In the genomic region with DNA sequence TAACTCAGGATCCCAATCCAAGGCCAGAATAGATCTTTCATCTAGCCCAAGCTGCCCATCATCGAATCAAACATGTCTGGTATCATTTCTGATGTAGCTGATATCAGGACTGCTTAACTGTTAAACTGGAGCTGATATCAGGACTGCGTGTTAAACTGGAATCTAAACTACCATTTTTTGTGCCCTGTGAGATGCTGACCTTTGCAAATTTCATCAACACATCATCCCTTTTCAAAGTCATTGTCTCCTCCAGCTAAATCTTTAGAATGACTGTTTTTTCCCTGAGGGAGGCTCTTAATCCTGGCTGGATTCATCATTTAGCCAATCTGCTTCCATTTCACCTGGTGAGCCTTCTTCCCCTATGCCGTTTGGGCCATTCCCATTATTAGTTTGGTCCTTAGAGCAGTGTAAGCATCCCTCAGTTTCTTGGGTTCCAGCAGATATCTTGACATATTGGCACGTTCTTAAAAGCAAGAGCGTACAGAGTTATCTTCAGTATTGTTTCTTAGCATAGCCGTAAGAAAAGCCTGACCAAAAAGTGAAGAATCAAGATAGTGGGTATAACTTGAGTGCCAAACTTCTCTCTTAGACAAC, we compare ENCODE assay signal across 28 cellular contexts.
"Had no signal": no experiment of that assay in that cellular context is flagged by ENCODE, and none has a peak within 500 bp of the region (broad histone marks: within the 10 kb centered on the region; RNA-seq: fewer than 3 reads in every experiment).

No MANE protein-coding gene starts in this region.

- DNase-seq: activated CD4-positive, alpha-beta memory T cell treated with anti-CD3 and anti-CD28 coated beads, Interleukin-2, amount 10 ng/mL, durations not matched to agents 7 days and 5 days; activated CD4-positive, alpha-beta T cell treated with anti-CD3 and anti-CD28 coated beads for 1 hour; activated CD4-positive, alpha-beta T cell treated with anti-CD3 and anti-CD28 coated beads for 4 hours; activated CD4-positive, alpha-beta T cell treated with anti-CD3 and anti-CD28 coated beads, Interleukin-2, amount 10 ng/mL, durations not matched to agents 7 days and 5 days; activated CD4-positive, alpha-beta T cell treated with anti-CD3 and anti-CD28 coated beads, Interleukin-2, amount 50 U/mL, for 4 hours; activated CD8-positive, alpha-beta memory T cell treated with anti-CD3 and anti-CD28 coated beads, Interleukin-2, amount 50 U/mL, for 48 hours; activated gamma-delta T cell; activated naive CD4-positive, alpha-beta T cell; activated naive CD4-positive, alpha-beta T cell treated with anti-CD3 and anti-CD28 coated beads, Interleukin-2, amount 10 ng/mL, durations not matched to agents 7 days and 5 days; activated naive CD8-positive, alpha-beta T cell treated with anti-CD3 and anti-CD28 coated beads, Interleukin-2, amount 10 ng/mL, durations not matched to agents 7 days and 5 days; activated T-cell treated with anti-CD3 and anti-CD28 coated beads for 4 hours; activated T-cell treated with anti-CD3 and anti-CD28 coated beads, Interleukin-2, amount 50 U/mL, for 24 hours; activated T-cell treated with anti-CD3 and anti-CD28 coated beads, Interleukin-2, amount 50 U/mL, for 72 hours; central memory CD4-positive, alpha-beta T cell; cerebellar nuclear complex; colonic mucosa; effector CD8-positive, alpha-beta T cell; esophagus squamous epithelium; foreskin melanocyte; head of caudate nucleus; T1000 had no signal

- H3K9me3 ChIP-seq: ascending aorta, breast epithelium, colonic mucosa, esophagus squamous epithelium had no signal

- H3K4me1 ChIP-seq: ascending aorta, breast epithelium, colonic mucosa had no signal

- H3K27ac ChIP-seq: ascending aorta, breast epithelium, cardiac muscle cell, colonic mucosa, epithelial cell of prostate, esophagus squamous epithelium had no signal

- H3K36me3 ChIP-seq: breast epithelium, colonic mucosa had no signal

- H3K27me3 ChIP-seq: ascending aorta, breast epithelium, cardiac muscle cell, colonic mucosa, esophagus squamous epithelium had no signal

- ATAC-seq: activated naive CD4-positive, alpha-beta T cell treated with anti-CD3 and anti-CD28 coated beads, Interleukin-2, amount 50 U/mL, for 72 hours; activated T-cell treated with anti-CD3 and anti-CD28 coated beads, Interleukin-2, amount 50 U/mL, for 72 hours had no signal

- H3K4me3 ChIP-seq: ascending aorta, breast epithelium, cardiac muscle cell, colonic mucosa, esophagus squamous epithelium had no signal

- FAIRE-seq: endometrium, endothelial cell of umbilical vein had no signal
